ENCODE assay signal across 8 cellular contexts in the genomic region with DNA sequence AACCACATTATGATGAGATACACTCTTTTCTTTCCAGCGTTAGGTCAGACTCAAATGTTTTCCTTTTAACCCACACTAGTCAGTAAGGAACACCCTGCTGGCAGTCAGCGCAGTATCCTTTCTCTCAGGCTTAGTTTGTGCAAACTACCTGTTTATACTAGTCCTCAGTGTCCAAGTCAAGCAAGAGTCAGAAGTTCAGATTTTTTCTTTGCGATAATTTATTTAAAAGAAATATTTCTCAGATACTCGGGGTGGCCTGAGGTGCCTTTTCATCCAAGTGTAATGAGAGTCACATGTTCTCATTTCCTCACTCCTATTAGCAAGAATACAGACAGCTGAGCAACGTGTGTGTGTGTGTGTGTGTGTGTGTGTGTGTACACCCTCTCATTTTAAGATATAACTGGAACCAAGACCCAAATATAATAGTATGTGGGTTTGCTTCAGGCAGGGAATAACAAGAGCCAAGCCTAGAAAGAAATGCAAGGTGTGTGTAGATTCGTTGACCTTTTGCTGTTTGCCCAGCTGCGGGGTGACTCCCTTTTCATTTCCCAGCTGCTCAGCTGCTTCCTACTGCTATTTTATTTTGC.
DNase-seq lines count a peak whose midpoint lies in the region; ATAC-seq and TF ChIP-seq lines count a peak whose summit lies in the region.

No MANE protein-coding gene starts in this region.

- H3K9me3 ChIP-seq in colonic mucosa = no peaks in the 10 kb centered on the region

- intact Hi-C loops in colonic mucosa (cut with DNase I) = no loop called here

- H3K9ac ChIP-seq in colonic mucosa (ENCODE audit: low read depth in 2 of 2, low read length in 2 of 2) = peak overlapping the region in 1 of 2 donors; percentile 48

- H3K27me3 ChIP-seq in colonic mucosa = no peaks in the 10 kb centered on the region

- no peaks in the 10 kb centered on the region for H3K4me1 Mint-ChIP-seq in activated T-helper 17 cell treated with anti-CD3 and anti-CD28 coated beads, Interleukin-2, amount 50 U/mL, for 72 hours

- H3K36me3 Mint-ChIP-seq in activated T-helper 17 cell treated with anti-CD3 and anti-CD28 coated beads, Interleukin-2, amount 50 U/mL, for 72 hours (ENCODE audit: low read depth) = no peaks in the 10 kb centered on the region

- no peaks in the 10 kb centered on the region for H3K9me3 Mint-ChIP-seq in activated T-helper 17 cell treated with anti-CD3 and anti-CD28 coated beads, Interleukin-2, amount 50 U/mL, for 72 hours

- no peaks in the 10 kb centered on the region for H3K4me1 ChIP-seq in colonic mucosa

- H3K4me3 ChIP-seq in colonic mucosa = no peak overlapping the region

- ATAC-seq in activated T-helper 17 cell treated with anti-CD3 and anti-CD28 coated beads, Interleukin-2, amount 50 U/mL, for 72 hours (replicated peaks) = no peak

- no peak overlapping the region for H3K4me3 Mint-ChIP-seq in activated T-helper 17 cell treated with anti-CD3 and anti-CD28 coated beads, Interleukin-2, amount 50 U/mL, for 72 hours

- DNase-seq in ACHN = peak; percentile 12
- peak; percentile 58 for DNase-seq in NCI-H2029 (lab: John Stamatoyannopoulos, UW)
- peak; percentile 68 for DNase-seq in colonic mucosa
- DNase-seq in medulla oblongata (ENCODE audit: extremely low spot score) = peak; percentile 37
- no peak for DNase-seq in SW480 (ENCODE audit: low spot score)
- DNase-seq in cortex of kidney (lab: John Stamatoyannopoulos, UW) = no peak
- DNase-seq in A172 (ENCODE audit: low spot score) = no peak

- no peak overlapping the region for H3K27ac Mint-ChIP-seq in activated T-helper 17 cell treated with anti-CD3 and anti-CD28 coated beads, Interleukin-2, amount 50 U/mL, for 72 hours

- H3K36me3 ChIP-seq in colonic mucosa = no peaks in the 10 kb centered on the region

- H3K27ac ChIP-seq in colonic mucosa = peak overlapping the region; percentile 58

- TF ChIP-seq CTCF in colonic mucosa (IDR thresholded peaks at IDR 0.05) = no peak

- in situ Hi-C loops in ACHN (cut with HindIII; ENCODE audit: low pct_ligation_motif_present, low pct_unique_long_range_greater_than_20kb, low sequenced_read_pairs) = no loop called here

- no peaks in the 10 kb centered on the region for H3K27me3 Mint-ChIP-seq in activated T-helper 17 cell treated with anti-CD3 and anti-CD28 coated beads, Interleukin-2, amount 50 U/mL, for 72 hours

Comparison
In these comparisons a context has a peak if more than half of its experiments do, and no peak if none do; other contexts are left out.
1. DNase-seq: peak in ACHN (single experiment), NCI-H2029 (single experiment), colonic mucosa (single experiment) and medulla oblongata (single experiment); none in SW480 (single experiment), cortex of kidney (single experiment) and A172 (single experiment).